In genomic region chr2:218953366-218953954, GRCh38 we compare ENCODE assay signal across 22 cellular contexts. TPM values are rescaled to one million over a fixed set of nuclear protein-coding genes. Genes with fewer than 3 reads are reported as not detected.
DNase-seq lines count a peak whose midpoint lies in the region; ATAC-seq and TF ChIP-seq lines count a peak whose summit lies in the region.
"Had no signal": no experiment of that assay in that cellular context is flagged by ENCODE, and none has a peak within 500 bp of the region (broad histone marks: within the 10 kb centered on the region; RNA-seq: fewer than 3 reads in every experiment).

No MANE protein-coding gene starts in this region.

- no TSS peak for BruUV-seq in OCI-LY7 (replicated peaks; lab: Mats Ljungman, UMichigan)

- H3K4me1 ChIP-seq in right atrium auricular region: no peaks in the 10 kb centered on the region
- no peaks in the 10 kb centered on the region for H3K4me1 ChIP-seq in OCI-LY7 (ENCODE audit: insufficient read depth, low read length, poor library complexity, severe bottlenecking)
- H3K4me1 ChIP-seq: ascending aorta, colonic mucosa, thyroid gland had no signal

- intact Hi-C loops in cardiac septum (cut with DNase I) (no loop called here), OCI-LY7 (cut with micrococcal nuclease; ENCODE audit: unreplicated experiment) (no loop called here)

- no peaks in the 10 kb centered on the region for H3K79me2 ChIP-seq in OCI-LY7 (ENCODE audit: insufficient read depth, low read depth, low read length)
- H3K79me2 ChIP-seq: hepatocyte had no signal

- POLR2A ChIA-PET in OCI-LY7 (lab: Charles Lee): interaction anchor here (0.6 to 0.7 kb wide), 2 partner anchors 181 to 400 kb away, joined by 3 read pairs; no protein-coding TSS in a partner anchor

- DNase-seq in cardiac septum (ENCODE audit: low spot score) (peak; percentile 63), right atrium auricular region (ENCODE audit: low spot score) (no peak), OCI-LY7 (ENCODE audit: low spot score) (no peak), iPS-NIHi11 (ENCODE audit: low spot score) (peak; percentile 34), islet precursor cell (no peak), NCI-H128 (lab: John Stamatoyannopoulos, UW; ENCODE audit: unreplicated experiment) (no peak), G401 (ENCODE audit: low spot score) (no peak)
- DNase-seq: activated CD4-positive, alpha-beta T cell treated with anti-CD3 and anti-CD28 coated beads, Interleukin-2, amount 50 U/mL, for 1 hour; activated naive CD4-positive, alpha-beta T cell treated with anti-CD3 and anti-CD28 coated beads for 36 hours; activated T-cell treated with anti-CD3 and anti-CD28 coated beads for 4 hours; colonic mucosa; DMS153; NCI-H345; nephron progenitor cell; SW 1271; thyroid gland had no signal

- in situ Hi-C loops in G401 (cut with HindIII; ENCODE audit: low sequenced_read_pairs): no loop called here

- no peaks in the 10 kb centered on the region for H3K9me3 ChIP-seq in right atrium auricular region
- H3K9me3 ChIP-seq in OCI-LY7 (ENCODE audit: low read length): no peaks in the 10 kb centered on the region
- H3K9me3 ChIP-seq: ascending aorta, colonic mucosa, thyroid gland had no signal

- H3K4me3 ChIP-seq in right atrium auricular region (no peak overlapping the region), OCI-LY7 (ENCODE audit: low read depth, low read length, poor library complexity, severe bottlenecking) (no peak overlapping the region)
- H3K4me3 ChIP-seq: ascending aorta, colonic mucosa, hepatocyte, thyroid gland had no signal

- no peak overlapping the region for H3K4me2 ChIP-seq in OCI-LY7 (ENCODE audit: low read length)
- H3K4me2 ChIP-seq: hepatocyte had no signal

- H3K27ac ChIP-seq in right atrium auricular region (no peak overlapping the region), OCI-LY7 (ENCODE audit: low read depth, low read length, poor library complexity, severe bottlenecking) (no peak overlapping the region)
- H3K27ac ChIP-seq: ascending aorta, colonic mucosa, hepatocyte, thyroid gland had no signal

- CTCF ChIA-PET in OCI-LY7 (lab: Charles Lee; ENCODE audit: unreplicated experiment): interaction anchor here (0.5 kb wide), 1 partner anchor 872 kb away, joined by 3 read pairs; no protein-coding TSS in a partner anchor

- no peaks in the 10 kb centered on the region for H3K27me3 ChIP-seq in right atrium auricular region
- H3K27me3 ChIP-seq: ascending aorta, thyroid gland had no signal

- TF ChIP-seq CTCF in right atrium auricular region (IDR thresholded peaks at IDR 0.05) (no peak), OCI-LY7 (conservative IDR thresholded peaks at IDR 0.05; ENCODE audit: low read length) (peak; percentile 41; the same call in 1 of the 2 replicates)

- ATAC-seq in HG03045 (IDR thresholded peaks at IDR 0.05; ENCODE audit: unreplicated experiment): no peak
- ATAC-seq: stimulated activated memory B cell treated with anti-CD40 and anti-IgM and Interleukin-4, amounts not matched to agents 10 μg/mL and 1 μg/mL and 100 μg/mL, for 72 hours had no signal

- H4K20me1 ChIP-seq in OCI-LY7 (ENCODE audit: insufficient read depth, low read length): no peaks in the 10 kb centered on the region

- H2AFZ ChIP-seq in OCI-LY7 (ENCODE audit: low read length): no peak overlapping the region
- H2AFZ ChIP-seq: hepatocyte had no signal

- H3K36me3 ChIP-seq in right atrium auricular region: no peaks in the 10 kb centered on the region
- H3K36me3 ChIP-seq in OCI-LY7 (ENCODE audit: insufficient read depth, low read length): no peaks in the 10 kb centered on the region
- H3K36me3 ChIP-seq: ascending aorta, colonic mucosa, thyroid gland had no signal

- no peaks in the 10 kb centered on the region for H3K9me2 ChIP-seq in OCI-LY7 (ENCODE audit: insufficient read depth, low read length)

RNA-seq across cellular contexts. Expression of gene CDK5R2, which starts 6.0 kb away (rescaled TPM):
- total RNA-seq in cardiac septum: not detected
- total RNA-seq in right atrium auricular region: not detected
- 0.09 and 0.41 TPM in 2 replicates for total RNA-seq in OCI-LY7 (2014; rRNA removed; shearing (Covaris generic))
- 0.57 and 0.63 TPM in 2 replicates for total RNA-seq in OCI-LY7 (2022)
- 0.51 and 2.2 TPM in 2 replicates for total RNA-seq in G401 (2014; rRNA removed; shearing (Covaris generic))
- total RNA-seq: activated naive CD4-positive, alpha-beta T cell treated with anti-CD3 and anti-CD28 coated beads for 36 hours; ascending aorta; mesenteric fat pad had no signal

RNA-seq across cellular contexts. Expression of gene FEV, which starts 31.5 kb away (rescaled TPM):
- total RNA-seq in cardiac septum (not detected), right atrium auricular region (not detected), OCI-LY7 (2022) (not detected in 2 replicates)
- total RNA-seq in OCI-LY7 (2014; rRNA removed; shearing (Covaris generic)): not detected in 2 replicates
- total RNA-seq in G401 (2014; rRNA removed; shearing (Covaris generic)): not detected in 2 replicates
- total RNA-seq: activated naive CD4-positive, alpha-beta T cell treated with anti-CD3 and anti-CD28 coated beads for 36 hours; ascending aorta; mesenteric fat pad; renal cortical epithelial cell; thyroid gland had no signal

RNA-seq across cellular contexts. Expression of gene CRYBA2, which starts 39.8 kb away (rescaled TPM):
- total RNA-seq in cardiac septum: not detected
- total RNA-seq in right atrium auricular region: not detected
- total RNA-seq in OCI-LY7 (2014; rRNA removed; shearing (Covaris generic)): not detected in 2 replicates
- not detected in 2 replicates for total RNA-seq in OCI-LY7 (2022)
- total RNA-seq in G401 (2014; rRNA removed; shearing (Covaris generic)): not detected in 2 replicates
- total RNA-seq: activated naive CD4-positive, alpha-beta T cell treated with anti-CD3 and anti-CD28 coated beads for 36 hours; ascending aorta; mesenteric fat pad; renal cortical epithelial cell; thyroid gland had no signal

Comparison
In these comparisons a context has a peak if more than half of its experiments do, and no peak if none do; other contexts are left out.
1. DNase-seq: peak in cardiac septum (single experiment) and iPS-NIHi11 (single experiment); none in right atrium auricular region (single experiment), OCI-LY7 (single experiment), islet precursor cell (single experiment), NCI-H128 (single experiment) and G401 (single experiment).